ENCODE assay signal across 19 cellular contexts in the genomic region with DNA sequence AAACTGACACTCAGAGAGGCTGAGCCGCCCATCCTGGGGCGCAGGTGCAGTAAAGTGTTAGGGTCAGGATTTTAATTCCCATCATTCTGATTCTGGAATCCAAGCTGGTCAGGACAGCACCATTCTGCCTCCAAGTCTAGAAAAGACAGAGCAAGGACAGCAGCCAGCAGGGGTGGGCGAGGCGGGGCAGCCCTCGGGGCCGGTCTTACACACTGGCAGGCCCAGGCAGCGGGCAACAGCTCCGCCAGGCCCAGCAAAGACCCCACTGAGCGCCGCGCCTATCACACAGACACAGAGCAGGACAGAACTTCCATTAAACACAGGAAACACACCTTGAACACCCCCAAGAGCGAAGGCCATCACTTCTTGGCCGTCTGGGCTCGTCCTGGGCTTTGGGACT.
DNase-seq lines count a peak whose midpoint lies in the region; ATAC-seq, FAIRE-seq and TF ChIP-seq lines count a peak whose summit lies in the region.
"Had no signal": no experiment of that assay in that cellular context is flagged by ENCODE, and none has a peak within 500 bp of the region (broad histone marks: within the 10 kb centered on the region; RNA-seq: fewer than 3 reads in every experiment).

No MANE protein-coding gene starts in this region.

- H3K36me3 Mint-ChIP-seq in Caco-2 (ENCODE audit: insufficient read depth, unreplicated experiment) (no peaks in the 10 kb centered on the region), neural crest cell (ENCODE audit: low read depth) (no peaks in the 10 kb centered on the region)
- H3K36me3 Mint-ChIP-seq: CD4-positive, CD25-positive, alpha-beta regulatory T cell; CD8-positive, alpha-beta T cell had no signal

- DNase-seq in Caco-2 = no peak
- DNase-seq in HepG2 (ENCODE audit: low spot score) = no peak
- no peak for DNase-seq in neural crest cell (ENCODE audit: low read depth, low spot score)
- no peak for DNase-seq in urothelium cell line (ENCODE audit: low spot score)
- DNase-seq: CD4-positive, CD25-positive, alpha-beta regulatory T cell; CD8-positive, alpha-beta T cell; DMS 273 treated with DMSO at 0.1 percent for 48 hours; DMS79; EL; GDM1; GM23248; H7; HCEC 1CT had no signal

- no peaks in the 10 kb centered on the region for H3K27me3 ChIP-seq in BLaER1
- no peaks in the 10 kb centered on the region for H3K27me3 ChIP-seq in Caco-2 (replicated peaks; ENCODE audit: control insufficient read depth, insufficient read depth, low read length)
- peaks cover 13 to 51% of the 10 kb centered on the region in 2 experiments for H3K27me3 ChIP-seq in HepG2 (ENCODE audit: control insufficient read depth in 1 of 2, insufficient read depth in 2 of 2, low read length in 2 of 2)

- no peak for TF ChIP-seq CTCF in Caco-2 (IDR thresholded peaks at IDR 0.05; ENCODE audit: insufficient read depth in 1 of 2, low read depth in 1 of 2, low read length in 1 of 2, severe bottlenecking in 1 of 2, unreplicated experiment in 1 of 2)
- TF ChIP-seq CTCF in HepG2 (CRISPR knock-in tag; IDR thresholded peaks at IDR 0.05) = no peak
- no peak for TF ChIP-seq CTCF in neural crest cell (conservative IDR thresholded peaks at IDR 0.05)

- no peak for TF ChIP-seq POLR2A in HepG2 (IDR thresholded peaks at IDR 0.05; ENCODE audit: insufficient read depth in 1 of 2, low read depth in 2 of 2, low read length in 2 of 2)

- no peaks in the 10 kb centered on the region for H3K4me1 Mint-ChIP-seq in Caco-2 (ENCODE audit: low read depth, unreplicated experiment)
- H3K4me1 Mint-ChIP-seq in neural crest cell = peaks cover 7% of the 10 kb centered on the region
- H3K4me1 Mint-ChIP-seq: CD4-positive, CD25-positive, alpha-beta regulatory T cell had no signal

- WGBS in HepG2 (ENCODE audit: low lambda C conversion rate) = 59% methylated on average over 3 of the region's 14 CpGs

- no peaks in the 10 kb centered on the region for H4K20me1 ChIP-seq in BLaER1
- no peaks in the 10 kb centered on the region for H4K20me1 ChIP-seq in HepG2 (ENCODE audit: insufficient read depth, low read length)

- no peaks in the 10 kb centered on the region for H3K9me3 ChIP-seq in BLaER1
- H3K9me3 ChIP-seq in Caco-2 = no peaks in the 10 kb centered on the region
- no peaks in the 10 kb centered on the region for H3K9me3 ChIP-seq in HepG2 (ENCODE audit: low read length)

- H3K4me2 ChIP-seq in BLaER1 = peak overlapping the region; percentile 26
- H3K4me2 ChIP-seq in HepG2 (ENCODE audit: low read depth, low read length) = peak overlapping the region; percentile 14

- CTCF ChIA-PET in Caco-2 (lab: Charles Lee) (interaction anchor here (0.6 kb wide), 1 partner anchor 69 kb away, joined by 3 read pairs; no protein-coding TSS in a partner anchor), HepG2 (lab: Yijun Ruan, JAX; ENCODE audit: low intra/inter-chr PET ratio, low total read pairs) (no interaction called here)

- intact Hi-C loops in Caco-2 (cut with micrococcal nuclease; ENCODE audit: unreplicated experiment) = no loop called here
- intact Hi-C loops in HepG2 (cut with micrococcal nuclease; ENCODE audit: unreplicated experiment) = loop anchor here (10.0 kb wide), 1 partner anchor 85 kb away; no protein-coding TSS in a partner anchor

- no peaks in the 10 kb centered on the region for H3K27me3 Mint-ChIP-seq in Caco-2 (ENCODE audit: insufficient read depth, unreplicated experiment)
- no peaks in the 10 kb centered on the region for H3K27me3 Mint-ChIP-seq in neural crest cell (ENCODE audit: low read depth)

- no peak for TF ChIP-seq RAD21 in HepG2 (CRISPR knock-in tag; IDR thresholded peaks at IDR 0.05)

- no peaks in the 10 kb centered on the region for H3K79me2 ChIP-seq in HepG2 (ENCODE audit: insufficient read depth, low read length)

- in situ Hi-C loops in HepG2 (cut with HindIII; ENCODE audit: extremely low pct_ligation_motif_present, low pct_unique_long_range_greater_than_20kb) = no loop called here

- H3K4me3 ChIP-seq in BLaER1 (no peak overlapping the region), Caco-2 (ENCODE audit: low read depth, low read length) (no peak overlapping the region), HepG2 (replicated peaks in 1 of 3; ENCODE audit: insufficient read depth in 1 of 3, low read depth in 2 of 3, low read length in 3 of 3) (0 out of 6 replicates have a peak overlapping the region, but pooled peaks of 1 of the 3 experiments have one; percentile 15)
- H3K4me3 ChIP-seq: GM12878, GM23248 had no signal

- no peak overlapping the region for H3K4me3 Mint-ChIP-seq in Caco-2 (ENCODE audit: unreplicated experiment)
- H3K4me3 Mint-ChIP-seq in neural crest cell = no peak overlapping the region
- H3K4me3 Mint-ChIP-seq: CD4-positive, CD25-positive, alpha-beta regulatory T cell; CD8-positive, alpha-beta T cell had no signal

- no peak for TF ChIP-seq EP300 in HepG2 (IDR thresholded peaks at IDR 0.05; ENCODE audit: low read depth in 2 of 2, low read length in 2 of 2)
- TF ChIP-seq EP300 in HepG2 (CRISPR knock-in tag; IDR thresholded peaks at IDR 0.05; ENCODE audit: borderline replicate concordance) = no peak

- peaks cover 85% of the 10 kb centered on the region for H3K4me1 ChIP-seq in BLaER1
- peaks cover 18% of the 10 kb centered on the region for H3K4me1 ChIP-seq in Caco-2
- peaks cover 70% of the 10 kb centered on the region for H3K4me1 ChIP-seq in HepG2 (ENCODE audit: insufficient read depth, low read length)

- H3K9me3 Mint-ChIP-seq in Caco-2 (ENCODE audit: unreplicated experiment) = no peaks in the 10 kb centered on the region
- H3K9me3 Mint-ChIP-seq in neural crest cell = no peaks in the 10 kb centered on the region
- H3K9me3 Mint-ChIP-seq: CD4-positive, CD25-positive, alpha-beta regulatory T cell; CD8-positive, alpha-beta T cell had no signal

- POLR2A ChIA-PET in Caco-2 (lab: Charles Lee) = no interaction called here
- POLR2A ChIA-PET in HepG2 (lab: Yijun Ruan, JAX) = no interaction called here

- H2AFZ ChIP-seq in HepG2 (ENCODE audit: low read length) = no peak overlapping the region
- H2AFZ ChIP-seq: GM23248 had no signal

- H3K27ac ChIP-seq in BLaER1 (no peak overlapping the region), HepG2 (ENCODE audit: extremely low read length, insufficient read depth, low read length) (no peak overlapping the region)
- H3K27ac ChIP-seq: GM23248 had no signal

- FAIRE-seq in HepG2 (lab: Jason Lieb, UNC) = no peak
- no peak for FAIRE-seq in urothelium cell line (lab: Jason Lieb, UNC)
- FAIRE-seq: D721Med, GM12878, H1 had no signal

- peak overlapping the region; percentile 22 for H3K27ac Mint-ChIP-seq in Caco-2 (ENCODE audit: unreplicated experiment)
- H3K27ac Mint-ChIP-seq in neural crest cell (ENCODE audit: unreplicated experiment) = peak overlapping the region; percentile 57
- H3K27ac Mint-ChIP-seq: CD4-positive, CD25-positive, alpha-beta regulatory T cell; CD8-positive, alpha-beta T cell had no signal

- H3K36me3 ChIP-seq in BLaER1 (no peaks in the 10 kb centered on the region), Caco-2 (ENCODE audit: control insufficient read depth, insufficient read depth, low read length) (no peaks in the 10 kb centered on the region), HepG2 (replicated peaks in 1 of 2; ENCODE audit: control insufficient read depth in 1 of 2, insufficient read depth in 2 of 2, low read length in 2 of 2) (no peaks in the 10 kb centered on the region)

- BruUV-seq in Caco-2 (replicated peaks; lab: Mats Ljungman, UMichigan) (no TSS peak), HepG2 (replicated peaks; lab: Mats Ljungman, UMichigan) (no TSS peak)

- ATAC-seq in HepG2 (no peak), GM19023 (IDR thresholded peaks at IDR 0.05; ENCODE audit: unreplicated experiment) (no peak), GM18858 (IDR thresholded peaks at IDR 0.05; ENCODE audit: unreplicated experiment) (no peak)
- ATAC-seq: CD8-positive, alpha-beta T cell; GM12878 had no signal

- H3K9ac ChIP-seq in BLaER1 = no peak overlapping the region
- H3K9ac ChIP-seq in HepG2 (ENCODE audit: insufficient read depth, low read depth, low read length) = no peak overlapping the region
- H3K9ac ChIP-seq: GM23248 had no signal

TF ChIP-seq in HepG2, 621 proteins besides CTCF, POLR2A, EP300 and RAD21 (continues in another document):
- 0 out of 2 replicates have a peak, but pooled peaks have one; percentile 19 for TF ChIP-seq ZNF891 (CRISPR knock-in tag; IDR thresholded peaks at IDR 0.05)
- no peak for TF ChIP-seq MXD3 (CRISPR knock-in tag; IDR thresholded peaks at IDR 0.05)
